In the genomic region with DNA sequence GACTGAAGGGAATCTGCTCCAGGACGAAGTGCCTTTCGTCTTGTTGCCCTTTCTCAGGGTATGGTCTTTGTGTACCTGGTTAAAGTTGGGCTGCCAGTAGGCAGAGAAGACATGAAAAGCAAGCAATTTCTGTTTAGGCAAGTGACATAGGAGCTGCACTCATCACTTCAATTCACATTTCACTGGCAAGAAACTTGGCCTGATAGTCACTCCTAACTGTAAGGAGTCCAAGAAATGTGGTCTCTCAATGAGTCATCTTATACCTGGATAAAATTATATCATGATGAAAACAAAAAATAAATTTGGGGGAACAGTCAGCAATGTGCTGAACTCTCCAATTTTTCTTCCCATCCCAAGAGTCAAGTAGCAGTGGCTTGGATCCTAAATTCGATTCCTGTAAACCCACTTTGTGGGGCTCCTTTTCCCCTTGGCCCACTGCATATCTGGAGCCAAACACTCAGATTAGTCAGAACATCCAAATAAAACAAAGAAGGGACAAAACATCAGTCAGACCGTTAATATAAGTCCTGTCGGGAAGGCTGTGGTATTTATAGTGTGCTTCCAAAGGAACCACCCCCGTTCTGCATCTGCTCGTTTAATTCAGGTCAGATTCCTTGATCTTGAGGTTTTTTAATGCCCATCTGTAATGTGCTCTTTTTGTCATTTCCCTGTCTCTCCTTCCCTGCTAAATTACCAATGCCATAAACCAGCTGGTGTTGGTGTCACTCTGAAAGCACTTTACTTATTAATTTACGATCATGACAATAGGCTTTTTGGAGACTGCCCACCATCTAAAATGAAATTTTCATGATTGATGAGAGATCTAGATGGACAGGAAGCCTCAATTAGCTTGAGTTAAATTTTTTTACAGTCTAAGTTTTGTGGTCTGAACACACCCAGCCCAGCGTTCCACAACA, we compare ENCODE assay signal across 23 cellular contexts. TPM values are rescaled to one million over a fixed set of nuclear protein-coding genes. Genes with fewer than 3 reads are reported as not detected.
DNase-seq lines count a peak whose midpoint lies in the region; ATAC-seq, FAIRE-seq and TF ChIP-seq lines count a peak whose summit lies in the region.
"Had no signal": no experiment of that assay in that cellular context is flagged by ENCODE, and none has a peak within 500 bp of the region (broad histone marks: within the 10 kb centered on the region; RNA-seq: fewer than 3 reads in every experiment).

No MANE protein-coding gene starts in this region.

- no peak for ATAC-seq in GM18861 (IDR thresholded peaks at IDR 0.05; ENCODE audit: unreplicated experiment)
- no peak for ATAC-seq in HG02852 (IDR thresholded peaks at IDR 0.05; ENCODE audit: unreplicated experiment)
- ATAC-seq: activated CD4-positive, CD25-positive, alpha-beta regulatory T cell treated with anti-CD3 and anti-CD28 coated beads, Interleukin-2, amount 50 U/mL, for 24 hours; activated T-helper 17 cell treated with anti-CD3 and anti-CD28 coated beads, Interleukin-2, amount 50 U/mL, for 72 hours; GM12878; K562; lower lobe of right lung; pancreas had no signal

- no peaks in the 10 kb centered on the region for H3K36me3 Mint-ChIP-seq in astrocyte (ENCODE audit: low read depth, unreplicated experiment)

- H3K4me2 ChIP-seq in astrocyte (ENCODE audit: low read length) (peak overlapping the region; percentile 28), osteoblast (ENCODE audit: insufficient read depth, low read length) (no peak overlapping the region)

- peaks cover 5% of the 10 kb centered on the region for H3K27me3 Mint-ChIP-seq in astrocyte (ENCODE audit: low read depth, unreplicated experiment)

- no peak overlapping the region for H3K4me3 Mint-ChIP-seq in astrocyte (ENCODE audit: unreplicated experiment)
- H3K4me3 Mint-ChIP-seq: activated T-helper 17 cell treated with anti-CD3 and anti-CD28 coated beads, Interleukin-2, amount 50 U/mL, for 72 hours had no signal

- no peaks in the 10 kb centered on the region for H3K79me2 ChIP-seq in astrocyte (ENCODE audit: insufficient read depth, low read length)
- no peaks in the 10 kb centered on the region for H3K79me2 ChIP-seq in osteoblast (ENCODE audit: insufficient read depth, low read length)

- no peak overlapping the region for H2AFZ ChIP-seq in astrocyte (ENCODE audit: low read depth, low read length)
- no peak overlapping the region for H2AFZ ChIP-seq in osteoblast (ENCODE audit: low read length)

- H3K4me3 ChIP-seq in astrocyte (ENCODE audit: insufficient read depth, low read depth, low read length), result no peak overlapping the region
- H3K4me3 ChIP-seq in osteoblast (ENCODE audit: insufficient read depth, low read length), result no peak overlapping the region
- H3K4me3 ChIP-seq: adrenal gland, GM12878, K562, lower lobe of right lung, pancreas, spleen had no signal

- no peak overlapping the region for H3K27ac Mint-ChIP-seq in astrocyte (ENCODE audit: unreplicated experiment)
- H3K27ac Mint-ChIP-seq: activated T-helper 17 cell treated with anti-CD3 and anti-CD28 coated beads, Interleukin-2, amount 50 U/mL, for 72 hours had no signal

- H3K9ac ChIP-seq in astrocyte (ENCODE audit: low read length), result no peak overlapping the region

- H3K36me3 ChIP-seq in astrocyte (ENCODE audit: insufficient read depth, low read length), result no peaks in the 10 kb centered on the region
- no peaks in the 10 kb centered on the region for H3K36me3 ChIP-seq in osteoblast (ENCODE audit: insufficient read depth, low read length)
- H3K36me3 ChIP-seq: adrenal gland, lower lobe of right lung, pancreas, spleen had no signal

- DNase-seq in Daoy (ENCODE audit: low read depth) (peak; percentile 36), M059J (ENCODE audit: low read depth) (peak; percentile 58), astrocyte (ENCODE audit: low read depth) (peak; percentile 65), osteoblast (ENCODE audit: insufficient read length, low spot score, missing footprints) (peak; percentile 26), 8988T (no peak), AG08396 (ENCODE audit: low spot score) (no peak)
- DNase-seq: adrenal gland, GDM1, lower lobe of right lung, NCI-H1092 treated with DMSO at 0.1 percent for 48 hours, NCI-H2171 treated with DMSO at 0.1 percent for 48 hours, pancreas, spleen, T-helper 9 cell had no signal

- TF ChIP-seq CTCF in astrocyte (IDR thresholded peaks at IDR 0.05; ENCODE audit: insufficient read depth, low read depth, low read length) (no peak), osteoblast (IDR thresholded peaks at IDR 0.05; ENCODE audit: extremely low read depth, low read depth, low read length) (no peak)

- H3K4me1 ChIP-seq in astrocyte (ENCODE audit: insufficient read depth, low read length), result peaks cover 5% of the 10 kb centered on the region
- no peaks in the 10 kb centered on the region for H3K4me1 ChIP-seq in osteoblast (ENCODE audit: insufficient read depth, low read length)
- H3K4me1 ChIP-seq: adrenal gland, lower lobe of right lung, pancreas had no signal

- H3K9me3 Mint-ChIP-seq in astrocyte (ENCODE audit: unreplicated experiment), result peaks cover 2% of the 10 kb centered on the region
- H3K9me3 Mint-ChIP-seq: activated T-helper 17 cell treated with anti-CD3 and anti-CD28 coated beads, Interleukin-2, amount 50 U/mL, for 72 hours had no signal

- H3K27ac ChIP-seq in astrocyte (ENCODE audit: low read depth, low read length), result no peak overlapping the region
- H3K27ac ChIP-seq in osteoblast (ENCODE audit: low read depth, low read length), result no peak overlapping the region
- H3K27ac ChIP-seq: adrenal gland, lower lobe of right lung, pancreas, spleen had no signal

- H4K20me1 ChIP-seq in astrocyte (ENCODE audit: insufficient read depth, low read length) (no peaks in the 10 kb centered on the region), osteoblast (ENCODE audit: insufficient read depth, low read length) (no peaks in the 10 kb centered on the region)

- no peak for FAIRE-seq in astrocyte (lab: Jason Lieb, UNC)
- FAIRE-seq: D721Med, endothelial cell of umbilical vein, GM12878, K562, pancreas had no signal

- H3K9me3 ChIP-seq in astrocyte (ENCODE audit: insufficient read depth, low read depth, low read length) (no peaks in the 10 kb centered on the region), osteoblast (ENCODE audit: low read depth, low read length) (no peaks in the 10 kb centered on the region)
- H3K9me3 ChIP-seq: adrenal gland, lower lobe of right lung, pancreas had no signal

- no peaks in the 10 kb centered on the region for H3K4me1 Mint-ChIP-seq in astrocyte (ENCODE audit: low read depth, unreplicated experiment)
- H3K4me1 Mint-ChIP-seq: activated T-helper 17 cell treated with anti-CD3 and anti-CD28 coated beads, Interleukin-2, amount 50 U/mL, for 72 hours had no signal

- peaks cover 3% of the 10 kb centered on the region for H3K27me3 ChIP-seq in astrocyte (ENCODE audit: insufficient read depth, low read length)
- peaks cover 8% of the 10 kb centered on the region for H3K27me3 ChIP-seq in osteoblast (ENCODE audit: insufficient read depth, low read length)
- H3K27me3 ChIP-seq: adrenal gland, pancreas had no signal

RNA-seq across cellular contexts. Expression of a gene that starts 5.1 kb away (rescaled TPM):
- total RNA-seq in Daoy (2014; rRNA removed; shearing (Covaris generic)), result not detected in 2 replicates
- total RNA-seq in M059J (2014; rRNA removed; shearing (Covaris generic)), result not detected in 2 replicates
- total RNA-seq in astrocyte, result not detected in 2 replicates
- total RNA-seq in osteoblast, result not detected in 2 replicates
- total RNA-seq: activated T-helper 17 cell treated with anti-CD3 and anti-CD28 coated beads, Interleukin-2, amount 50 U/mL, for 72 hours; adrenal gland; endothelial cell of umbilical vein; GM12878; K562; lower lobe of right lung; pancreas; spleen; temporal lobe had no signal

Comparison
In these comparisons a context has a peak if more than half of its experiments do, and no peak if none do; other contexts are left out.
1. DNase-seq: peak in Daoy (single experiment), M059J (single experiment), astrocyte (single experiment) and osteoblast (single experiment); none in 8988T (single experiment) and AG08396 (single experiment).